Comparison of ENCODE assay signal across 37 cellular contexts in genomic region chr9:18989097-18989496, GRCh38. TPM values are rescaled to one million over a fixed set of nuclear protein-coding genes. Genes with fewer than 3 reads are reported as not detected.
DNase-seq lines count a peak whose midpoint lies in the region; ATAC-seq and TF ChIP-seq lines count a peak whose summit lies in the region.
"Had no signal": no experiment of that assay in that cellular context is flagged by ENCODE, and none has a peak within 500 bp of the region (broad histone marks: within the 10 kb centered on the region; RNA-seq: fewer than 3 reads in every experiment).

No MANE protein-coding gene starts in this region.

- H2AFZ ChIP-seq in SK-N-SH (ENCODE audit: low read depth) = no peak overlapping the region

- no peak overlapping the region for H3K27ac ChIP-seq in SK-N-SH (ENCODE audit: low read depth in 2 of 2, low read length in 1 of 2)
- peak overlapping the region; percentile 13; the same call in 1 of the 2 replicates for H3K27ac ChIP-seq in VCaP
- H3K27ac ChIP-seq in heart right ventricle = no peak overlapping the region
- H3K27ac ChIP-seq: 22Rv1; A549; BLaER1; BLaER1 treated with 17β-estradiol and CSF1 and Interleukin-3, amounts not matched to agents 10 nM and 100 nM; C4-2B had no signal

- H3K4me2 ChIP-seq in SK-N-SH = no peak overlapping the region
- H3K4me2 ChIP-seq: A549; BLaER1; BLaER1 treated with 17β-estradiol and CSF1 and Interleukin-3, amounts not matched to agents 10 nM and 100 nM had no signal

- no peaks in the 10 kb centered on the region for H3K27me3 ChIP-seq in SK-N-SH (ENCODE audit: insufficient read depth)
- H3K27me3 ChIP-seq in heart right ventricle = no peaks in the 10 kb centered on the region
- H3K27me3 ChIP-seq: BE2C; BLaER1; BLaER1 treated with 17β-estradiol and CSF1 and Interleukin-3, amounts not matched to agents 10 nM and 100 nM had no signal

- TF ChIP-seq EP300 in SK-N-SH (IDR thresholded peaks at IDR 0.05; ENCODE audit: borderline replicate concordance in 1 of 2, low read depth in 1 of 2, low read length in 1 of 2) = no peak

- H3K9me3 ChIP-seq in SK-N-SH = no peaks in the 10 kb centered on the region
- peaks cover 0 to 6% (median 0%) of the 10 kb centered on the region in 11 donors for H3K9me3 ChIP-seq in heart right ventricle
- H3K9me3 ChIP-seq: A549, BE2C, Caco-2 had no signal

- H3K9ac ChIP-seq in SK-N-SH = no peak overlapping the region
- H3K9ac ChIP-seq: BLaER1; BLaER1 treated with 17β-estradiol and CSF1 and Interleukin-3, amounts not matched to agents 10 nM and 100 nM had no signal

- H3K36me3 ChIP-seq in SK-N-SH (replicated peaks in 1 of 2; ENCODE audit: control insufficient read depth in 1 of 2, insufficient read depth in 2 of 2, low read length in 1 of 2) = no peaks in the 10 kb centered on the region
- H3K36me3 ChIP-seq in heart right ventricle = no peaks in the 10 kb centered on the region
- H3K36me3 ChIP-seq: BE2C; BLaER1; BLaER1 treated with 17β-estradiol and CSF1 and Interleukin-3, amounts not matched to agents 10 nM and 100 nM had no signal

- H3K4me3 ChIP-seq in SK-N-SH (ENCODE audit: low read depth in 2 of 2, low read length in 1 of 2) (no peak overlapping the region), heart right ventricle (no peak overlapping the region)
- H3K4me3 ChIP-seq: A549; BLaER1; BLaER1 treated with 17β-estradiol and CSF1 and Interleukin-3, amounts not matched to agents 10 nM and 100 nM had no signal

- intact Hi-C loops in heart right ventricle (cut with DNase I) = loop anchor here in 1 of 10 donors (10.0 kb wide), 2 partner anchors 64 to 104 kb away; no protein-coding TSS in a partner anchor

- DNase-seq in NCI-H69 (lab: John Stamatoyannopoulos, UW) = peak; percentile 56
- no peak for DNase-seq in SK-N-SH
- DNase-seq in heart right ventricle = no peak
- DNase-seq: 8988T; ACHN; AML-193; BE2C; C1 segment of cervical spinal cord; Caco-2; Calu3; CD4-positive, alpha-beta memory T cell; CD4-positive, alpha-beta T cell; CD4-positive, CD25-positive, alpha-beta regulatory T cell; CD8-positive, alpha-beta memory T cell; CD8-positive, alpha-beta T cell; COR-L47; DMS 273 treated with DMSO at 0.1 percent for 48 hours; DMS153; DMS53; DND-41; EL had no signal

- TF ChIP-seq CTCF in SK-N-SH (IDR thresholded peaks at IDR 0.05) (no peak), VCaP (conservative IDR thresholded peaks at IDR 0.05) (no peak), heart right ventricle (IDR thresholded peaks at IDR 0.05) (no peak)

- ATAC-seq in SK-N-SH treated with all-trans-retinoic acid at 6 μM for 48 hours (peak; percentile 83), GM18511 (IDR thresholded peaks at IDR 0.05; ENCODE audit: unreplicated experiment) (no peak), GM21360 (IDR thresholded peaks at IDR 0.05; ENCODE audit: unreplicated experiment) (no peak), heart right ventricle (no peak), HG03457 (IDR thresholded peaks at IDR 0.05; ENCODE audit: unreplicated experiment) (no peak)
- ATAC-seq: A549; CD8-positive, alpha-beta T cell had no signal

- POLR2A ChIA-PET in SK-N-SH (lab: Yijun Ruan, JAX) = no interaction called here

- no peaks in the 10 kb centered on the region for H3K79me2 ChIP-seq in SK-N-SH (ENCODE audit: insufficient read depth)

- TF ChIP-seq RAD21 in SK-N-SH (IDR thresholded peaks at IDR 0.05; ENCODE audit: low read length) = no peak

- H3K4me1 ChIP-seq in SK-N-SH (ENCODE audit: control insufficient read depth in 1 of 2, insufficient read depth in 2 of 2, low read depth in 1 of 2, low read length in 1 of 2) = no peaks in the 10 kb centered on the region; a peak in 1 of 4 replicates
- H3K4me1 ChIP-seq in heart right ventricle = no peaks in the 10 kb centered on the region
- H3K4me1 ChIP-seq: A549, BE2C, Caco-2 had no signal

- 38% methylated on average over 2 of the region's 2 CpGs for WGBS in SK-N-SH (ENCODE audit: low lambda C conversion rate)
- 88 to 97% methylated on average over 2 of the region's 2 CpGs for WGBS in heart right ventricle, 2 donors

- CTCF ChIA-PET in SK-N-SH (lab: Yijun Ruan, JAX) = interaction anchor here (1.0 kb wide), 1 partner anchor 9 kb away, joined by 5 read pairs; no protein-coding TSS in a partner anchor

- no peaks in the 10 kb centered on the region for H3F3A ChIP-seq in SK-N-SH (replicated peaks; ENCODE audit: insufficient read depth)

- no peaks in the 10 kb centered on the region for H3K9me2 ChIP-seq in SK-N-SH

- H4K20me1 ChIP-seq in SK-N-SH (ENCODE audit: insufficient read depth) = no peaks in the 10 kb centered on the region
- H4K20me1 ChIP-seq: BLaER1; BLaER1 treated with 17β-estradiol and CSF1 and Interleukin-3, amounts not matched to agents 10 nM and 100 nM had no signal

TF ChIP-seq in SK-N-SH, 30 proteins besides CTCF, POLR2A, EP300 and RAD21:
- TF ChIP-seq TCF12 (IDR thresholded peaks at IDR 0.05) = peak; percentile 42
- TF ChIP-seq PBX3 (IDR thresholded peaks at IDR 0.05) = peak; percentile 74
- no peak for TF ChIP-seq RCOR1 (IDR thresholded peaks at IDR 0.05; ENCODE audit: low read length)

TF ChIP-seq in SK-N-SH treated with all-trans-retinoic acid at 6 μM for 48 hours, 23 proteins besides CTCF, POLR2A, EP300 and RAD21 (continues in another document):
- TF ChIP-seq ESRRG (CRISPR knock-in tag; IDR thresholded peaks at IDR 0.05) (no peak), CSRNP3 (CRISPR knock-in tag; IDR thresholded peaks at IDR 0.05) (no peak), RARB (CRISPR knock-in tag; IDR thresholded peaks at IDR 0.05) (no peak), ISL1 (CRISPR knock-in tag; IDR thresholded peaks at IDR 0.05) (no peak), ZNF565 (CRISPR knock-in tag; conservative IDR thresholded peaks at IDR 0.05; ENCODE audit: low read depth) (no peak), TCF4 (CRISPR knock-in tag; IDR thresholded peaks at IDR 0.05; ENCODE audit: borderline replicate concordance) (no peak), ZNF8 (CRISPR knock-in tag; IDR thresholded peaks at IDR 0.05) (no peak), TOX (CRISPR knock-in tag; IDR thresholded peaks at IDR 0.05; ENCODE audit: borderline replicate concordance) (no peak), SNAI2 (CRISPR knock-in tag; IDR thresholded peaks at IDR 0.05) (no peak), TSHZ2 (CRISPR knock-in tag; IDR thresholded peaks at IDR 0.05) (no peak), CREB5 (CRISPR knock-in tag; IDR thresholded peaks at IDR 0.05; ENCODE audit: low read depth) (no peak), ARNTL (CRISPR knock-in tag; IDR thresholded peaks at IDR 0.05; ENCODE audit: borderline replicate concordance, low read depth) (no peak)

RNA-seq across cellular contexts. Expression of gene SAXO1, which starts 43.9 kb away (rescaled TPM):
- 0.03 TPM in 1 of 2 replicates, not detected in the other for polyA plus RNA-seq in SK-N-SH (2012; rRNA removed)
- polyA plus RNA-seq in SK-N-SH (2012; cell fraction: cytosol; rRNA removed) = 0.01 TPM in 2 replicates
- polyA plus RNA-seq in SK-N-SH (2012; cell fraction: nucleus; rRNA removed) = 0.08 and 0.18 TPM in 2 replicates
- under 1 TPM in 1 of 10 donors, not detected in 9; 0.06 TPM for total RNA-seq in heart right ventricle
- polyA plus RNA-seq in heart right ventricle = not detected
- total RNA-seq: A172; A673; B cell; Calu3; CD8-positive, alpha-beta memory T cell; Daoy had no signal
- polyA plus RNA-seq: A549; BJ; CD14-positive monocyte; CD8-positive, alpha-beta memory T cell had no signal
